ENCODE assay signal across 12 cellular contexts in the genomic region with DNA sequence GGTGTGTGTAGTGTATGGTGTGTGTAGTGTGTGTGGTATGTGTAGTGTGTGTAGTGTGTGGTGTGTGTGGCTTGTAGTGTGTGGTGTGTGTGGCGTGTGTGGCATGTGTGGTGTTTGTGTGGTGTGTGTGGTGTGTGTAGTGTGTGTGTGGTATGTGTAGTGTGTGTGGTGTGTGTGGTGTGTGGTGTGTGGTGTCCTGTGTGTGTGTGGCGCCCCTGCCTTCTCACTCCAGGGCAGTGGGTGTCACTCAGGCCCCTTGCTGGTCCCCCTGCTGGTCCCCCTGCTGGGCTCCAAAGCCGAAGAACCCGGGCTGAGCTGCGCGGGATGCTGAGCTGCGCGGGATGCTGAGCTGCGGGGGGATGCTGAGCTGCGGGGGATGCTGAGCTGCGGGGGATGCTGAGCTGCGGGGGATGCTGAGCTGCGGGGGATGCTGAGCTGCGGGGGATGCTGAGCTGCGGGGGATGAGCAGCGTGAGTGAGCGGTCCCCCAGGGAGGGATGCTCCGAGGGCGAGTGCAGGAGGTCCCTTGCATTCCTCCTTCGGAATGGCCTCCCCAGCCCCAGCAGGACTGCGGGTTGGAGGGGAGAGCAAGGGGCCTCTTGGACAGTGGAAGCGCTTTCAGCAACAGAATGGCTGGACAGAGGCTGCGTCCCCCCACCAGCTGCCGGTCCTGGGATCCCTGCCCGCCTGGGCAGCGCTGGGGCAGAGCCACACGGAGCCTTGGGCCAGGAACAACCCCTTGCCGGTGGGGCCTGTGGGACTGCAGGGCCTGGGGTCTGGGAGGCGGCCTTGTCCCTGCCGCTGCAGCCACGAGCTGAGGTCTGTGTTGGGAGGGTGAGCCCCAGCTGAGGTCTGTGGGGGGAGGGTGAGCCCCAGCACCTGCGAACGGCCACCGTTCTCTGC. TPM values are rescaled to one million over a fixed set of nuclear protein-coding genes. Genes with fewer than 3 reads are reported as not detected.
DNase-seq lines count a peak whose midpoint lies in the region; ATAC-seq, FAIRE-seq and TF ChIP-seq lines count a peak whose summit lies in the region.
"Had no signal": no experiment of that assay in that cellular context is flagged by ENCODE, and none has a peak within 500 bp of the region (broad histone marks: within the 10 kb centered on the region; RNA-seq: fewer than 3 reads in every experiment).

No MANE protein-coding gene starts in this region.

- H3F3A ChIP-seq in MM.1S (ENCODE audit: insufficient read depth, low read length): no peaks in the 10 kb centered on the region

- H3K9me2 ChIP-seq in MM.1S (replicated peaks; ENCODE audit: insufficient read depth, low read length): no peaks in the 10 kb centered on the region

- H3K4me2 ChIP-seq in BLaER1 treated with 17β-estradiol and CSF1 and Interleukin-3, amounts not matched to agents 10 nM and 100 nM: peak overlapping the region in 10 of 11 experiments; percentile 58 to 100 (median 98); a peak in 20 of 22 replicates
- H3K4me2 ChIP-seq in MM.1S (ENCODE audit: low read depth, low read length): no peak overlapping the region

- no peak for FAIRE-seq in GM19239 (lab: Jason Lieb, UNC)
- FAIRE-seq: TTC549 had no signal

- H4K20me1 ChIP-seq in BLaER1 treated with 17β-estradiol and CSF1 and Interleukin-3, amounts not matched to agents 10 nM and 100 nM: peaks cover 0 to 18% (median 4%) of the 10 kb centered on the region in 11 experiments; a peak in 5 of 22 replicates
- no peaks in the 10 kb centered on the region for H4K20me1 ChIP-seq in MM.1S (ENCODE audit: insufficient read depth, low read length)

- H3K36me3 ChIP-seq in BLaER1 treated with 17β-estradiol and CSF1 and Interleukin-3, amounts not matched to agents 10 nM and 100 nM: no peaks in the 10 kb centered on the region
- H3K36me3 ChIP-seq in MM.1S (replicated peaks; ENCODE audit: insufficient read depth, low read length): no peaks in the 10 kb centered on the region
- H3K36me3 ChIP-seq: lower lobe of right lung had no signal

- H3K4me3 ChIP-seq in BLaER1 treated with 17β-estradiol and CSF1 and Interleukin-3, amounts not matched to agents 10 nM and 100 nM: no peak overlapping the region; a peak in 1 of 20 replicates
- no peak overlapping the region for H3K4me3 ChIP-seq in MM.1S (ENCODE audit: low read length)
- H3K4me3 ChIP-seq: lower lobe of right lung had no signal

- H3K4me3 Mint-ChIP-seq in activated T-helper 17 cell treated with anti-CD3 and anti-CD28 coated beads, Interleukin-2, amount 50 U/mL, for 72 hours: no peak overlapping the region

- DNase-seq in left kidney (ENCODE audit: low read depth, low spot score) (peak; percentile 89), SW 1271 (lab: John Stamatoyannopoulos, UW) (no peak), GM19239 (ENCODE audit: insufficient read length, low spot score) (no peak), MM.1S (no peak)
- DNase-seq in central memory CD4-positive, alpha-beta T cell: no peak
- DNase-seq: lower lobe of right lung, NCI-H524 had no signal

- no peak overlapping the region for H2AFZ ChIP-seq in MM.1S (ENCODE audit: low read length)

- ATAC-seq in activated T-helper 17 cell treated with anti-CD3 and anti-CD28 coated beads, Interleukin-2, amount 50 U/mL, for 72 hours (replicated peaks): no peak
- ATAC-seq: lower lobe of right lung, sciatic nerve had no signal

- peaks cover 0 to 58% (median 9%) of the 10 kb centered on the region in 11 experiments; a peak in 13 of 22 replicates for H3K27me3 ChIP-seq in BLaER1 treated with 17β-estradiol and CSF1 and Interleukin-3, amounts not matched to agents 10 nM and 100 nM
- peaks cover 71% of the 10 kb centered on the region for H3K27me3 ChIP-seq in MM.1S (replicated peaks; ENCODE audit: insufficient read depth, low read length)

- H3K27ac ChIP-seq in BLaER1 treated with 17β-estradiol and CSF1 and Interleukin-3, amounts not matched to agents 10 nM and 100 nM: peak overlapping the region in 3 of 11 experiments; percentile 11 to 90 (median 69); a peak in 2 of 22 replicates
- no peak overlapping the region for H3K27ac ChIP-seq in MM.1S (ENCODE audit: low read length)
- H3K27ac ChIP-seq: lower lobe of right lung had no signal

- TF ChIP-seq CTCF in GM12874 (IDR thresholded peaks at IDR 0.05; ENCODE audit: insufficient read depth, low read depth, low read length) (0 out of 2 replicates have a peak, but pooled peaks have one; percentile 4), MM.1S (IDR thresholded peaks at IDR 0.05; ENCODE audit: low read length) (no peak)

- H3K36me3 Mint-ChIP-seq in activated T-helper 17 cell treated with anti-CD3 and anti-CD28 coated beads, Interleukin-2, amount 50 U/mL, for 72 hours (ENCODE audit: low read depth): peaks cover 13% of the 10 kb centered on the region

- peaks cover 91 to 100% (median 99%) of the 10 kb centered on the region in 10 experiments for H3K4me1 ChIP-seq in BLaER1 treated with 17β-estradiol and CSF1 and Interleukin-3, amounts not matched to agents 10 nM and 100 nM
- 0 out of 2 replicates have a peak, but pooled peaks cover under 1% of the 10 kb centered on the region for H3K4me1 ChIP-seq in MM.1S (ENCODE audit: low read length)
- H3K4me1 ChIP-seq: lower lobe of right lung had no signal

- H3K79me2 ChIP-seq in MM.1S (ENCODE audit: low read length): no peaks in the 10 kb centered on the region

- no peaks in the 10 kb centered on the region for H3K9me3 ChIP-seq in BLaER1 treated with 17β-estradiol and CSF1 and Interleukin-3, amounts not matched to agents 10 nM and 100 nM (replicated peaks in 1 of 11)
- no peaks in the 10 kb centered on the region for H3K9me3 ChIP-seq in MM.1S (replicated peaks; ENCODE audit: insufficient read depth, low read length)
- H3K9me3 ChIP-seq: lower lobe of right lung had no signal

- peak overlapping the region; percentile 3 for H3K27ac Mint-ChIP-seq in activated T-helper 17 cell treated with anti-CD3 and anti-CD28 coated beads, Interleukin-2, amount 50 U/mL, for 72 hours

- H3K9me3 Mint-ChIP-seq in activated T-helper 17 cell treated with anti-CD3 and anti-CD28 coated beads, Interleukin-2, amount 50 U/mL, for 72 hours: peaks cover 14% of the 10 kb centered on the region

- H3K9ac ChIP-seq in BLaER1 treated with 17β-estradiol and CSF1 and Interleukin-3, amounts not matched to agents 10 nM and 100 nM: peak overlapping the region in 3 of 11 experiments; percentile 13 to 59 (median 23); a peak in 3 of 22 replicates
- H3K9ac ChIP-seq in MM.1S (ENCODE audit: low read length): no peak overlapping the region

- peaks cover 50% of the 10 kb centered on the region for H3K4me1 Mint-ChIP-seq in activated T-helper 17 cell treated with anti-CD3 and anti-CD28 coated beads, Interleukin-2, amount 50 U/mL, for 72 hours

- peaks cover 16% of the 10 kb centered on the region for H3K27me3 Mint-ChIP-seq in activated T-helper 17 cell treated with anti-CD3 and anti-CD28 coated beads, Interleukin-2, amount 50 U/mL, for 72 hours

RNA-seq across cellular contexts. Expression of a gene that starts 3.3 kb away (rescaled TPM):
- under 1 TPM in 1 of 2 donors, not detected in 1; 0.58 TPM for total RNA-seq in activated T-helper 17 cell treated with anti-CD3 and anti-CD28 coated beads, Interleukin-2, amount 50 U/mL, for 72 hours
- total RNA-seq: lower lobe of right lung, sciatic nerve had no signal

RNA-seq across cellular contexts. Expression of a gene that starts 7.5 kb away (rescaled TPM):
- 10 to 100 TPM; 13.1 to 77.6 TPM for total RNA-seq in activated T-helper 17 cell treated with anti-CD3 and anti-CD28 coated beads, Interleukin-2, amount 50 U/mL, for 72 hours

RNA-seq across cellular contexts. Expression of a gene that starts 57.2 kb away (rescaled TPM):
- total RNA-seq in activated T-helper 17 cell treated with anti-CD3 and anti-CD28 coated beads, Interleukin-2, amount 50 U/mL, for 72 hours: 1 to 10 TPM; 1.1 to 9.8 TPM
- total RNA-seq: lower lobe of right lung, sciatic nerve had no signal
